22 cellular contexts compared by ENCODE assay signal in genomic region chr5:160957312-160957711, GRCh38.
DNase-seq lines count a peak whose midpoint lies in the region; ATAC-seq and TF ChIP-seq lines count a peak whose summit lies in the region.
"Had no signal": no experiment of that assay in that cellular context is flagged by ENCODE, and none has a peak within 500 bp of the region (broad histone marks: within the 10 kb centered on the region; RNA-seq: fewer than 3 reads in every experiment).

No MANE protein-coding gene starts in this region.

- no peak overlapping the region for H3K9ac ChIP-seq in trophoblast cell (ENCODE audit: low read length)

- H2BK12ac ChIP-seq in trophoblast cell (ENCODE audit: low read length), result no peak overlapping the region

- H3K14ac ChIP-seq in trophoblast cell (ENCODE audit: low read length), result no peak overlapping the region

- H3K4me3 ChIP-seq in upper lobe of right lung, result no peak overlapping the region
- H3K4me3 ChIP-seq in trophoblast cell (ENCODE audit: low read depth, low read length), result no peak overlapping the region
- H3K4me3 ChIP-seq: breast epithelium, ovary, Peyer's patch, thoracic aorta had no signal

- DNase-seq in occipital lobe (lab: John Stamatoyannopoulos, UW) (no peak), upper lobe of right lung (no peak), KBM-7 (no peak), trophoblast cell (no peak)
- DNase-seq: activated CD4-positive, alpha-beta T cell treated with anti-CD3 and anti-CD28 coated beads, Interleukin-2, amount 10 ng/mL, durations not matched to agents 7 days and 5 days; activated naive CD8-positive, alpha-beta T cell treated with anti-CD3 and anti-CD28 coated beads, Interleukin-2, amount 10 ng/mL, durations not matched to agents 7 days and 5 days; dermis blood vessel endothelial cell; erythroblast; GF-D8; NCI-H1048; NCI-H2171; ovary; Peyer's patch; stimulated activated CD4-positive, alpha-beta T cell treated with anti-CD3 and anti-CD28 coated beads, Interleukin-4, amount 100 ng/mL, for 4 hours had no signal

- no peak overlapping the region for H3K4me2 ChIP-seq in trophoblast cell (ENCODE audit: low read length)

- no peak overlapping the region for H4K91ac ChIP-seq in trophoblast cell (ENCODE audit: low read depth, low read length)

- H4K8ac ChIP-seq in trophoblast cell (ENCODE audit: low read depth, low read length), result no peak overlapping the region

- H3K27ac ChIP-seq in upper lobe of right lung (no peak overlapping the region), trophoblast cell (ENCODE audit: low read depth, low read length) (no peak overlapping the region)
- H3K27ac ChIP-seq: breast epithelium, HL-60, ovary, Peyer's patch, thoracic aorta had no signal

- H3K27me3 ChIP-seq in upper lobe of right lung (no peaks in the 10 kb centered on the region), trophoblast cell (ENCODE audit: insufficient read depth, low read length) (no peaks in the 10 kb centered on the region)
- H3K27me3 ChIP-seq: breast epithelium, ovary, Peyer's patch had no signal

- no peaks in the 10 kb centered on the region for H3K79me1 ChIP-seq in trophoblast cell (ENCODE audit: low read length)

- no peak overlapping the region for H2BK120ac ChIP-seq in trophoblast cell (ENCODE audit: insufficient read depth, low read length, poor library complexity)

- intact Hi-C loops in upper lobe of right lung (cut with DNase I), result no loop called here

- H3K9me3 ChIP-seq in upper lobe of right lung (no peaks in the 10 kb centered on the region), trophoblast cell (ENCODE audit: insufficient read depth, low read depth, low read length) (no peaks in the 10 kb centered on the region)
- H3K9me3 ChIP-seq: breast epithelium, ovary, Peyer's patch, thoracic aorta had no signal

- no peak overlapping the region for H2AFZ ChIP-seq in trophoblast cell (ENCODE audit: insufficient read depth, low read length, poor library complexity)

- no peak overlapping the region for H3K4ac ChIP-seq in trophoblast cell (ENCODE audit: low read depth, low read length)

- H3K18ac ChIP-seq in trophoblast cell (ENCODE audit: low read length), result no peak overlapping the region

- TF ChIP-seq CTCF in upper lobe of right lung (IDR thresholded peaks at IDR 0.05), result no peak

- ATAC-seq in GM18870 (IDR thresholded peaks at IDR 0.05; ENCODE audit: unreplicated experiment), result peak; percentile 77
- peak; percentile 36 for ATAC-seq in GM21529 (IDR thresholded peaks at IDR 0.05; ENCODE audit: unreplicated experiment)
- ATAC-seq in HG02981 (IDR thresholded peaks at IDR 0.05; ENCODE audit: unreplicated experiment), result peak; percentile 74
- ATAC-seq in HG03571 (IDR thresholded peaks at IDR 0.05; ENCODE audit: unreplicated experiment), result peak; percentile 40
- ATAC-seq in upper lobe of right lung, result no peak
- ATAC-seq: SK-N-SH treated with all-trans-retinoic acid at 6 μM for 48 hours had no signal

- no peak overlapping the region for H3K23ac ChIP-seq in trophoblast cell (ENCODE audit: low read length)

- WGBS in trophoblast cell (ENCODE audit: extremely low coverage, insufficient coverage, insufficient read length), result no CpG with 5 or more reads among the region's 1 CpG

- in situ Hi-C loops in KBM-7 (cut with MboI; ENCODE audit: low pct_unique_long_range_greater_than_20kb, low sequenced_read_pairs), result no loop called here

- H3K79me2 ChIP-seq in trophoblast cell (ENCODE audit: control insufficient read depth, insufficient read depth, low read length, poor library complexity), result no peaks in the 10 kb centered on the region

- H3K36me3 ChIP-seq in upper lobe of right lung (no peaks in the 10 kb centered on the region), trophoblast cell (ENCODE audit: control insufficient read depth in 1 of 2, insufficient read depth in 2 of 2, low read length in 2 of 2) (no peaks in the 10 kb centered on the region)
- H3K36me3 ChIP-seq: breast epithelium, ovary, Peyer's patch, thoracic aorta had no signal

- no peak overlapping the region for H2AK5ac ChIP-seq in trophoblast cell (ENCODE audit: low read length)

- H3K4me1 ChIP-seq in upper lobe of right lung, result no peaks in the 10 kb centered on the region
- H3K4me1 ChIP-seq in trophoblast cell (ENCODE audit: control insufficient read depth in 1 of 2, insufficient read depth in 2 of 2, low read length in 2 of 2), result no peaks in the 10 kb centered on the region
- H3K4me1 ChIP-seq: breast epithelium, Peyer's patch had no signal

- H2BK5ac ChIP-seq in trophoblast cell (ENCODE audit: low read depth, low read length, poor library complexity), result no peak overlapping the region

- H4K12ac ChIP-seq in trophoblast cell (ENCODE audit: low read depth, low read length), result no peak overlapping the region
